ENCODE assay signal across 24 cellular contexts in genomic region chr12:108400900-108401480, GRCh38.
"Had no signal": no experiment of that assay in that cellular context is flagged by ENCODE, and none has a peak within 500 bp of the region (broad histone marks: within the 10 kb centered on the region; RNA-seq: fewer than 3 reads in every experiment).

No MANE protein-coding gene starts in this region.

- H3K4me2 ChIP-seq: hepatocyte had no signal

- H3K27ac ChIP-seq: colonic mucosa, epithelial cell of prostate, esophagus squamous epithelium, gastroesophageal sphincter, heart left ventricle, hepatocyte, left lung, lower lobe of right lung had no signal

- FAIRE-seq: kidney had no signal

- DNase-seq: colonic mucosa; cortex of kidney; effector CD8-positive, alpha-beta T cell; effector memory CD8-positive, alpha-beta T cell; erythroblast; esophagus squamous epithelium; foreskin fibroblast; foreskin melanocyte; heart left ventricle; hypothalamus; immature natural killer cell; kidney; left cardiac atrium; left lung; left ventricle myocardium superior; lower lobe of right lung; mesenchymal stem cell; mucosa of descending colon; naive B cell; naive thymus-derived CD8-positive, alpha-beta T cell had no signal

- H3K4me3 ChIP-seq: colonic mucosa, esophagus squamous epithelium, gastroesophageal sphincter, heart left ventricle, hepatocyte, left lung, lower lobe of right lung, mucosa of descending colon had no signal

- H3K9me3 ChIP-seq: colonic mucosa, lower lobe of right lung, mucosa of descending colon had no signal

- H3K36me3 ChIP-seq: colonic mucosa, esophagus squamous epithelium, gastroesophageal sphincter, heart left ventricle, left lung, lower lobe of right lung had no signal

- H3K27me3 ChIP-seq: colonic mucosa, gastroesophageal sphincter, left lung had no signal

- ATAC-seq: effector memory CD8-positive, alpha-beta T cell; esophagus mucosa; gastroesophageal sphincter; heart left ventricle; left cardiac atrium; left lung; left ventricle myocardium superior; lower lobe of right lung; mucosa of descending colon; naive thymus-derived CD8-positive, alpha-beta T cell had no signal

- H2AFZ ChIP-seq: hepatocyte had no signal

- H3K4me1 ChIP-seq: colonic mucosa, heart left ventricle, left lung, lower lobe of right lung had no signal

- H3K79me2 ChIP-seq: hepatocyte had no signal
